ENCODE assay signal across 1 cellular context in genomic region chr19:12899891-12900518, GRCh38.
A peak's percentile ranks its signal among the peaks of the same experiment; 100 is the strongest.
TF ChIP-seq lines count a peak whose summit lies in the region.

No MANE protein-coding gene starts in this region.

TF ChIP-seq in GM12878, 131 proteins besides CTCF, POLR2A, EP300 and RAD21 (continued from another document):
- TF ChIP-seq BCLAF1 (IDR thresholded peaks at IDR 0.05) (no peak), NR2F1 (conservative IDR thresholded peaks at IDR 0.05) (peak; percentile 99), CHD4 (IDR thresholded peaks at IDR 0.05) (no peak), TARDBP (IDR thresholded peaks at IDR 0.05; ENCODE audit: borderline replicate concordance) (no peak), ZNF274 (IDR thresholded peaks at IDR 0.05; ENCODE audit: insufficient read depth, insufficient read length) (no peak), ZZZ3 (IDR thresholded peaks at IDR 0.05; ENCODE audit: control insufficient read depth, insufficient read length, low read depth) (no peak), FOS (IDR thresholded peaks at IDR 0.05; ENCODE audit: borderline replicate concordance, extremely low read depth, insufficient read length) (no peak), NRF1 (conservative IDR thresholded peaks at IDR 0.05; ENCODE audit: low read depth, low read length) (no peak), SREBF2 (IDR thresholded peaks at IDR 0.05; ENCODE audit: low read length) (no peak), RBBP5 (conservative IDR thresholded peaks at IDR 0.05) (no peak), SMC3 (IDR thresholded peaks at IDR 0.05; ENCODE audit: borderline replicate concordance, low read length) (no peak), FOXM1 (IDR thresholded peaks at IDR 0.05; ENCODE audit: low read depth, low read length) (no peak), ASH2L (IDR thresholded peaks at IDR 0.05; ENCODE audit: borderline replicate concordance, low read depth) (no peak), FOXK2 (IDR thresholded peaks at IDR 0.05) (no peak), PRDM15 (CRISPR knock-in tag; IDR thresholded peaks at IDR 0.05) (no peak), CBX5 (IDR thresholded peaks at IDR 0.05; ENCODE audit: low read depth) (no peak), YY1 (IDR thresholded peaks at IDR 0.05; ENCODE audit: low read depth, low read length) (no peak), NR2C2 (IDR thresholded peaks at IDR 0.05; ENCODE audit: borderline replicate concordance, control insufficient read depth, insufficient read length, low read depth) (no peak), SMARCA5 (IDR thresholded peaks at IDR 0.05) (no peak), SIN3A (IDR thresholded peaks at IDR 0.05; ENCODE audit: low read depth, low read length) (no peak), HDGF (IDR thresholded peaks at IDR 0.05) (peak; percentile 57; the same call in 1 of the 2 replicates)
